ENCODE assay signal across 2 cellular contexts in the genomic region with DNA sequence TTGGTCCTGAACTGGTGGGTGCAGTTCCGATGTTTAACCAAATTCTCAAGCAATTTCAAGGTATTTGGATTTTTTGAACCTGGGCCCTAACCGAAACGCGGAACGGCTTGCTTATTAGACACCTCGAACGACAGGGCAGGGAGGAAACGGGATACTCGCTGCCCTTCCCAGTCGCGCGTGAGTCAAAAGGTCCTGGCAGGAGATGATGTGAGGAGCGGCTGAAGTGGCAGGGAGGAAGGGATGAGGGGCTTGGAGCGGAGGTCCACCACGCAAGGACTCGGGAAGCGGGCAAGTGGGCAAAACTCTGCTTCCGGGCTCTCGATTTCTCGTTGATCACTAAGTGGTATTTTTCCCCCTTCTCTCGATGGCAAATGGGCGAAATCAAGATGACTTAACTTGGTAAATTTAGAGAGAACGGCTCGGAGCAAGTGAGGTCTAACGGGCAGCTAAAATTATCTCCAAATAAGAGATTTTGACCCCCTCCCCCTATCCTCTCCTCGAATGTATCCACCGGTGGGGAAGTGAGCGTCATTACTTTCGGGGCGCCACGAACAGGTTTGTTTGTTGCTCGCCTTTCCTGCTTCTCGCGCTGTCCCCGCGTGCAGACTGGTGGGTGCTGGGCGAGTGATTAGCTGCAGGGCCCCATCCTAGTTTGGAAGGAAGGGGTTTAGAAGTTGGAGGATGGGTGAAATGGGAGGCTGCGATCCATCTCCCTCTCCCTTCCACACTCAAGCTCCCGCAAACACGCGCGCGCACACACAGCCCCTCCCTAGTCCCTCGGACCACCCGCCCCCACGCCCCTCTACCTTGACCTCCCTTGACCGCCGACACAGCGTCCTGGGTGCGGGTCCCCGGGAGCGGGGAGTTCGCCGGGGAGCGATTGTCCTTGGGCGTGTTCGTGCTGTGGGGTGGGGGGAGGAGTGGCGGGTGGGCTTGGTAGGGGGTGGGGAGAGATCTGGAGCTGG.
TF ChIP-seq lines count a peak whose summit lies in the region.

No MANE protein-coding gene starts in this region.

TF ChIP-seq in SK-N-SH, 30 proteins besides CTCF, POLR2A, EP300 and RAD21 (continued from another document):
- TF ChIP-seq MXI1 (IDR thresholded peaks at IDR 0.05; ENCODE audit: low read depth, low read length) (no peak), POLR2AphosphoS5 (IDR thresholded peaks at IDR 0.05; ENCODE audit: low read depth, low read length) (no peak), TEAD4 (IDR thresholded peaks at IDR 0.05; ENCODE audit: borderline replicate concordance, insufficient read depth) (no peak), TCF12 (IDR thresholded peaks at IDR 0.05) (no peak)
- TF ChIP-seq, protein P1, sequence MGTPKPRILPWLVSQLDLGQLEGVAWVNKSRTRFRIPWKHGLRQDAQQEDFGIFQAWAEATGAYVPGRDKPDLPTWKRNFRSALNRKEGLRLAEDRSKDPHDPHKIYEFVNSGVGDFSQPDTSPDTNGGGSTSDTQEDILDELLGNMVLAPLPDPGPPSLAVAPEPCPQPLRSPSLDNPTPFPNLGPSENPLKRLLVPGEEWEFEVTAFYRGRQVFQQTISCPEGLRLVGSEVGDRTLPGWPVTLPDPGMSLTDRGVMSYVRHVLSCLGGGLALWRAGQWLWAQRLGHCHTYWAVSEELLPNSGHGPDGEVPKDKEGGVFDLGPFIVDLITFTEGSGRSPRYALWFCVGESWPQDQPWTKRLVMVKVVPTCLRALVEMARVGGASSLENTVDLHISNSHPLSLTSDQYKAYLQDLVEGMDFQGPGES (IDR thresholded peaks at IDR 0.05; ENCODE audit: low read depth, low read length), result no peak

TF ChIP-seq in SK-N-SH treated with all-trans-retinoic acid at 6 μM for 48 hours, 23 proteins besides CTCF, POLR2A, EP300 and RAD21 (continued from another document):
- TF ChIP-seq, protein P2, sequence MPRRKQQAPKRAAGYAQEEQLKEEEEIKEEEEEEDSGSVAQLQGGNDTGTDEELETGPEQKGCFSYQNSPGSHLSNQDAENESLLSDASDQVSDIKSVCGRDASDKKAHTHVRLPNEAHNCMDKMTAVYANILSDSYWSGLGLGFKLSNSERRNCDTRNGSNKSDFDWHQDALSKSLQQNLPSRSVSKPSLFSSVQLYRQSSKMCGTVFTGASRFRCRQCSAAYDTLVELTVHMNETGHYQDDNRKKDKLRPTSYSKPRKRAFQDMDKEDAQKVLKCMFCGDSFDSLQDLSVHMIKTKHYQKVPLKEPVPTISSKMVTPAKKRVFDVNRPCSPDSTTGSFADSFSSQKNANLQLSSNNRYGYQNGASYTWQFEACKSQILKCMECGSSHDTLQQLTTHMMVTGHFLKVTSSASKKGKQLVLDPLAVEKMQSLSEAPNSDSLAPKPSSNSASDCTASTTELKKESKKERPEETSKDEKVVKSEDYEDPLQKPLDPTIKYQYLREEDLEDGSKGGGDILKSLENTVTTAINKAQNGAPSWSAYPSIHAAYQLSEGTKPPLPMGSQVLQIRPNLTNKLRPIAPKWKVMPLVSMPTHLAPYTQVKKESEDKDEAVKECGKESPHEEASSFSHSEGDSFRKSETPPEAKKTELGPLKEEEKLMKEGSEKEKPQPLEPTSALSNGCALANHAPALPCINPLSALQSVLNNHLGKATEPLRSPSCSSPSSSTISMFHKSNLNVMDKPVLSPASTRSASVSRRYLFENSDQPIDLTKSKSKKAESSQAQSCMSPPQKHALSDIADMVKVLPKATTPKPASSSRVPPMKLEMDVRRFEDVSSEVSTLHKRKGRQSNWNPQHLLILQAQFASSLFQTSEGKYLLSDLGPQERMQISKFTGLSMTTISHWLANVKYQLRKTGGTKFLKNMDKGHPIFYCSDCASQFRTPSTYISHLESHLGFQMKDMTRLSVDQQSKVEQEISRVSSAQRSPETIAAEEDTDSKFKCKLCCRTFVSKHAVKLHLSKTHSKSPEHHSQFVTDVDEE (CRISPR knock-in tag; IDR thresholded peaks at IDR 0.05), result no peak
- no peak for TF ChIP-seq OSR1 (CRISPR knock-in tag; IDR thresholded peaks at IDR 0.05)
- no peak for TF ChIP-seq SNAI2 (CRISPR knock-in tag; IDR thresholded peaks at IDR 0.05)
- no peak for TF ChIP-seq ZNF8 (CRISPR knock-in tag; IDR thresholded peaks at IDR 0.05)
